ENCODE assay signal across 4 cellular contexts in genomic region chr12:56272468-56272867, GRCh38. TPM values are rescaled to one million over a fixed set of nuclear protein-coding genes. Genes with fewer than 3 reads are reported as not detected.
"Had no signal": no experiment of that assay in that cellular context is flagged by ENCODE, and none has a peak within 500 bp of the region (broad histone marks: within the 10 kb centered on the region; RNA-seq: fewer than 3 reads in every experiment).

No MANE protein-coding gene starts in this region.

RNA-seq across cellular contexts. Expression of gene SLC39A5, which starts 42.6 kb away (rescaled TPM):
- total RNA-seq: LHCN-M2, NCI-H460, Right ventricle myocardium inferior, SK-MEL-5 had no signal
